8 cellular contexts compared by ENCODE assay signal in the genomic region with DNA sequence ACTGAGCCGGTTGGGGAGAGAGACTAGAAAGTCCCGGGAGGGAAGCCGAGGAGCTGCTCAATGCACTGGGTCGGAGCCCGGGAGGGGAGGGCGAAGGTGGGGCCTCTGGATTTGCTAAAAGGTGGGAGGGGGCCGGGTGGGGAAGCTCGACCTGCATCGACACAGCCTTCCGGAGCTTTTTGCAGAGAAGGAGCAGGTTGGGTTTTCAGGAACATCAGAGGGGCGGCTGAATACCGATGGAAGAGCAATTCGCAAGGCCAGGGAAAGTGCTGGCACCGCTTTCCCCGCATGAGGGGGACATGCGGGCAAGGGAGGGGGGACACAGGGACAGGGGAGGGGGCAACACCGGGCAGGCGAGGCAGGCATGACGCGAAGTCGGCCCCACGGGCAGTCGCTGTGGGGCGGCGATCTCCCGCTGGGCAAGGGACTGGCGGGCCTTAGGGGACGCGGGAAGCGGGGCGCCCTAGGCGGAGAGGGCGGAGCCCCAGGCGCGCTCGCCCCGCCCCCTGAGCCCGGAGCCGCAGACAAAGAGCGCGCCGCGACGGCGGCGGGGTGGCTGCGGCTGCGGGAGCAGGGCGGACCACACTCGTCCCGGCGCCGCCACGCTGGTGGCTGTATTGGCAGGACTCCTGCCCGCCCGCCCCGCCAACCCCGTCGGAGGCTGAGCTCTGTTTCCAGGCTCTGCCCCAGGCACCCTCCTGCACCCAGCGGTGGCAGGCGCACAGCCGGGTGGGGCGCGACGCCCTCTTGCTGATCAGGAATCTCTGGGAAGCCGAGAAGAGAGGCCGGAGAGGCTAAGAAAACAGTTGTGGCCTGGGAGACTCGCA. TPM values are rescaled to one million over a fixed set of nuclear protein-coding genes. Genes with fewer than 3 reads are reported as not detected.
DNase-seq lines count a peak whose midpoint lies in the region; ATAC-seq and TF ChIP-seq lines count a peak whose summit lies in the region.

No MANE protein-coding gene starts in this region.

- peak overlapping the region; percentile 84 for H3K9ac ChIP-seq in neuronal stem cell (ENCODE audit: low read depth, low read length, poor library complexity)

- H2BK15ac ChIP-seq in neuronal stem cell (ENCODE audit: low read length): no peak overlapping the region

- H2BK5ac ChIP-seq in neuronal stem cell (ENCODE audit: low read length): no peak overlapping the region

- peaks cover 3% of the 10 kb centered on the region for H3K36me3 Mint-ChIP-seq in Calu3 (ENCODE audit: insufficient read depth, unreplicated experiment)

- whole genome bisulfite sequencing in esophagus muscularis mucosa: 22% methylated on average over 33 of the region's 68 CpGs
- no CpG with 5 or more reads among the region's 68 CpGs for WGBS in neuronal stem cell (ENCODE audit: extremely low coverage in 2 of 2, insufficient read length in 2 of 2, insufficient replicate concordance in 1 of 2), 2 donors

- peak overlapping the region; percentile 94 for H3K18ac ChIP-seq in neuronal stem cell (ENCODE audit: low read length)

- DNase-seq in Calu3 (peak; percentile 52), NCI-H1092 treated with DMSO at 0.1 percent for 48 hours (lab: John Stamatoyannopoulos, UW) (peak; percentile 66), esophagus muscularis mucosa (ENCODE audit: extremely low spot score) (no peak), neuronal stem cell (ENCODE audit: low spot score) (peak; percentile 54), vagina (ENCODE audit: extremely low spot score in 2 of 2) (no peak), NCI-H446 treated with DMSO at 0.1 percent for 48 hours (lab: John Stamatoyannopoulos, UW) (no peak)
- peak; percentile 56 for DNase-seq in activated CD8-positive, alpha-beta memory T cell treated with anti-CD3 and anti-CD28 coated beads, Interleukin-2, amount 50 U/mL, for 4 hours

- no peak overlapping the region for H4K91ac ChIP-seq in neuronal stem cell (ENCODE audit: low read depth, low read length, poor library complexity)

- H3K9me3 ChIP-seq in esophagus muscularis mucosa: no peaks in the 10 kb centered on the region
- no peaks in the 10 kb centered on the region for H3K9me3 ChIP-seq in neuronal stem cell (replicated peaks in 1 of 2; ENCODE audit: control insufficient read depth in 2 of 2, insufficient read depth in 1 of 2, low read depth in 1 of 2, low read length in 2 of 2)
- no peaks in the 10 kb centered on the region for H3K9me3 ChIP-seq in vagina

- no peaks in the 10 kb centered on the region for H3K27me3 ChIP-seq in esophagus muscularis mucosa
- H3K27me3 ChIP-seq in neuronal stem cell (ENCODE audit: control insufficient read depth in 3 of 3, insufficient read depth in 3 of 3, low read depth in 1 of 3, low read length in 3 of 3): peaks cover 0 to 12% (median 0%) of the 10 kb centered on the region in 3 experiments
- no peaks in the 10 kb centered on the region for H3K27me3 ChIP-seq in vagina

- no peak overlapping the region for H3K14ac ChIP-seq in neuronal stem cell (ENCODE audit: low read length)

- peak overlapping the region; percentile 41 for H3K4me3 Mint-ChIP-seq in Calu3 (ENCODE audit: low read depth, unreplicated experiment)

- H2BK120ac ChIP-seq in neuronal stem cell (ENCODE audit: low read depth, low read length): no peak overlapping the region

- TF ChIP-seq CTCF in Calu3 (IDR thresholded peaks at IDR 0.05; ENCODE audit: unreplicated experiment): no peak
- TF ChIP-seq CTCF in esophagus muscularis mucosa (IDR thresholded peaks at IDR 0.05): no peak
- no peak for TF ChIP-seq CTCF in vagina (IDR thresholded peaks at IDR 0.05)

- peak overlapping the region; percentile 84 for H2BK12ac ChIP-seq in neuronal stem cell (ENCODE audit: low read length)

- H3K27ac ChIP-seq in esophagus muscularis mucosa (replicated peaks in 1 of 4) (peak overlapping the region in 1 of 4 donors; percentile 33), neuronal stem cell (replicated peaks; ENCODE audit: low read length) (no peak overlapping the region), vagina (peak overlapping the region; percentile 28)

- no peak overlapping the region for H4K8ac ChIP-seq in neuronal stem cell (ENCODE audit: low read depth, low read length)

- intact Hi-C loops in Calu3 (cut with micrococcal nuclease; ENCODE audit: unreplicated experiment): no loop called here
- intact Hi-C loops in esophagus muscularis mucosa (cut with DNase I): no loop called here
- intact Hi-C loops in vagina (cut with DNase I): no loop called here

- BruUV-seq in Calu3 (replicated peaks; lab: Mats Ljungman, UMichigan): no TSS peak

- H3K4me3 ChIP-seq in esophagus muscularis mucosa: peak overlapping the region; percentile 51 to 59 (median 54)
- peak overlapping the region in 1 of 2 donors; percentile 73 for H3K4me3 ChIP-seq in neuronal stem cell (ENCODE audit: low read length in 2 of 2)
- peak overlapping the region; percentile 36 to 54 for H3K4me3 ChIP-seq in vagina

- no peaks in the 10 kb centered on the region for H3K4me1 Mint-ChIP-seq in Calu3 (ENCODE audit: low read depth, unreplicated experiment)

- CTCF ChIA-PET in Calu3 (lab: Charles Lee): no interaction called here

- no peaks in the 10 kb centered on the region for H3K79me1 ChIP-seq in neuronal stem cell (ENCODE audit: low read depth, low read length)

- H3K36me3 ChIP-seq in esophagus muscularis mucosa: no peaks in the 10 kb centered on the region
- H3K36me3 ChIP-seq in neuronal stem cell (replicated peaks in 1 of 2; ENCODE audit: control insufficient read depth in 2 of 2, insufficient read depth in 2 of 2, low read length in 2 of 2): peaks cover 0 to 3% of the 10 kb centered on the region in 2 donors
- no peaks in the 10 kb centered on the region for H3K36me3 ChIP-seq in vagina

- H3K23ac ChIP-seq in neuronal stem cell (ENCODE audit: low read depth, low read length, poor library complexity): no peak overlapping the region

- no peaks in the 10 kb centered on the region for H3K9me3 Mint-ChIP-seq in Calu3 (ENCODE audit: low read depth, unreplicated experiment)

- no peak overlapping the region for H2AFZ ChIP-seq in neuronal stem cell (ENCODE audit: low read length)

- peak overlapping the region; percentile 77 for H3K4me2 ChIP-seq in neuronal stem cell (ENCODE audit: insufficient read depth, low read length, poor library complexity, severe bottlenecking)

- ATAC-seq in HG02981 (IDR thresholded peaks at IDR 0.05; ENCODE audit: unreplicated experiment): no peak

- TF ChIP-seq POLR2A in esophagus muscularis mucosa (IDR thresholded peaks at IDR 0.05; ENCODE audit: low read depth) (no peak), vagina (IDR thresholded peaks at IDR 0.05) (no peak)

- no peak overlapping the region for H3K4ac ChIP-seq in neuronal stem cell (ENCODE audit: low read length)

- H2AK5ac ChIP-seq in neuronal stem cell (ENCODE audit: low read depth, low read length): no peak overlapping the region

- H3K27ac Mint-ChIP-seq in Calu3 (ENCODE audit: unreplicated experiment): no peak overlapping the region

- TF ChIP-seq EP300 in esophagus muscularis mucosa (IDR thresholded peaks at IDR 0.05): no peak

- H3K27me3 Mint-ChIP-seq in Calu3 (ENCODE audit: unreplicated experiment): peaks cover 68% of the 10 kb centered on the region

- H3K4me1 ChIP-seq in esophagus muscularis mucosa: peaks cover 0 to 17% (median 14%) of the 10 kb centered on the region in 4 donors
- peaks cover 5 to 6% of the 10 kb centered on the region in 2 donors for H3K4me1 ChIP-seq in neuronal stem cell (ENCODE audit: control insufficient read depth in 2 of 2, insufficient read depth in 1 of 2, low read depth in 1 of 2, low read length in 2 of 2)
- H3K4me1 ChIP-seq in vagina: no peaks in the 10 kb centered on the region

RNA-seq across cellular contexts. Expression of gene PDZD4, which starts 11.6 kb away (rescaled TPM):
- 0.59 and 0.76 TPM in 2 replicates for total RNA-seq in Calu3 (2022)
- 10 to 100 TPM; 20.0 to 48.4 (median 36.9) TPM for total RNA-seq in esophagus muscularis mucosa
- 13.1 TPM for polyA plus RNA-seq in neuronal stem cell (2013, experiment 1 of 2)
- 12.8 TPM for polyA plus RNA-seq in neuronal stem cell (2013, experiment 2 of 2)
- total RNA-seq in vagina: 10.3 TPM

RNA-seq across cellular contexts. Expression of gene SSR4, which starts 24.3 kb away (rescaled TPM):
- total RNA-seq in Calu3 (2022): 360 and 391 TPM in 2 replicates
- total RNA-seq in esophagus muscularis mucosa: 100 to 1,000 TPM; 100 to 115 (median 109) TPM
- polyA plus RNA-seq in neuronal stem cell (2013, experiment 1 of 2): 194 TPM
- 190 TPM for polyA plus RNA-seq in neuronal stem cell (2013, experiment 2 of 2)
- 250 TPM for total RNA-seq in vagina

RNA-seq across cellular contexts. Expression of gene IDH3G, which starts 24.6 kb away (rescaled TPM):
- total RNA-seq in Calu3 (2022) (64.5 and 71.2 TPM in 2 replicates), esophagus muscularis mucosa (10 to 100 TPM; 52.3 to 76.3 (median 70.3) TPM), vagina (118 TPM)
- polyA plus RNA-seq in neuronal stem cell (2013, experiment 1 of 2): 43.4 TPM
- 43.1 TPM for polyA plus RNA-seq in neuronal stem cell (2013, experiment 2 of 2)

RNA-seq across cellular contexts. Expression of gene SRPK3, which starts 37.9 kb away (rescaled TPM):
- total RNA-seq in Calu3 (2022) (0.14 and 0.29 TPM in 2 replicates), esophagus muscularis mucosa (1 to 10 TPM in 2 of 4 donors, under 1 TPM in 2; 0.52 to 2.2 (median 1.1) TPM), vagina (0.25 TPM)
- polyA plus RNA-seq in neuronal stem cell (2013, experiment 1 of 2): not detected
- not detected for polyA plus RNA-seq in neuronal stem cell (2013, experiment 2 of 2)

RNA-seq across cellular contexts. Expression of gene PLXNB3, which starts 54.7 kb away (rescaled TPM):
- total RNA-seq in Calu3 (2022): 37.5 and 49.2 TPM in 2 replicates
- total RNA-seq in esophagus muscularis mucosa: 10 to 100 TPM in 3 of 4 donors, 1 to 10 TPM in 1; 6.1 to 21.9 (median 17.6) TPM
- 0.67 TPM for polyA plus RNA-seq in neuronal stem cell (2013, experiment 1 of 2)
- 0.64 TPM for polyA plus RNA-seq in neuronal stem cell (2013, experiment 2 of 2)
- 36.1 TPM for total RNA-seq in vagina

Comparison
In these comparisons a context has a peak if more than half of its experiments do, and no peak if none do; other contexts are left out.
1. DNase-seq: peak in Calu3 (single experiment), NCI-H1092 treated with DMSO at 0.1 percent for 48 hours (single experiment), activated CD8-positive, alpha-beta memory T cell treated with anti-CD3 and anti-CD28 coated beads, Interleukin-2, amount 50 U/mL, for 4 hours (single experiment) and neuronal stem cell (single experiment); none in esophagus muscularis mucosa (single experiment), vagina (0 of 2) and NCI-H446 treated with DMSO at 0.1 percent for 48 hours (single experiment).